ENCODE assay signal across 1 cellular context in the genomic region with DNA sequence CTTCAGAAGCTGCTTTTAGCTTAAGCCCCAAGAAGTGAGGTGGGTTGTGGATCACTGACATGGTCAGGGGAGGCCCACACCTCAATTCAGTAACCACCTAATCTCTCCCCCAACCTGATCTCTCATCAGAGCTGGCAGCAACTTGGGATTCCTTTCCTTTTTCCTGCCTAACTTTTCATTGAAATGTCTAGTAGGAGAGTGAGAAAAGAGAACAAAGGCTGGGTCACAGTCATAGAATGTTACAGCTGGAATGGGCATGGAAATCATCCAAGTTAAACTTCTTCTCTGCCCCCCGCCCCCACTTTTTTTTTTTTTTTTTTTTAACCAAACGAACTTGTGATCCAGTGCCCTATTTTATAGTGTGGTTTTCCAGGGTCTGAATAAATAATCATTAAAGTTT.
TF ChIP-seq lines count a peak whose summit lies in the region.

No MANE protein-coding gene starts in this region.

TF ChIP-seq in WTC11, 78 proteins besides CTCF, POLR2A, EP300 and RAD21 (continued from another document):
- TF ChIP-seq, protein P1, sequence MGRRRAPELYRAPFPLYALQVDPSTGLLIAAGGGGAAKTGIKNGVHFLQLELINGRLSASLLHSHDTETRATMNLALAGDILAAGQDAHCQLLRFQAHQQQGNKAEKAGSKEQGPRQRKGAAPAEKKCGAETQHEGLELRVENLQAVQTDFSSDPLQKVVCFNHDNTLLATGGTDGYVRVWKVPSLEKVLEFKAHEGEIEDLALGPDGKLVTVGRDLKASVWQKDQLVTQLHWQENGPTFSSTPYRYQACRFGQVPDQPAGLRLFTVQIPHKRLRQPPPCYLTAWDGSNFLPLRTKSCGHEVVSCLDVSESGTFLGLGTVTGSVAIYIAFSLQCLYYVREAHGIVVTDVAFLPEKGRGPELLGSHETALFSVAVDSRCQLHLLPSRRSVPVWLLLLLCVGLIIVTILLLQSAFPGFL (CRISPR knock-in tag; IDR thresholded peaks at IDR 0.05; ENCODE audit: borderline replicate concordance) = no peak
- TF ChIP-seq ZNF416 (CRISPR knock-in tag; IDR thresholded peaks at IDR 0.05) (no peak), TEAD1 (CRISPR knock-in tag; IDR thresholded peaks at IDR 0.05) (no peak), NFE2L1 (CRISPR knock-in tag; IDR thresholded peaks at IDR 0.05) (no peak), IRF1 (CRISPR knock-in tag; IDR thresholded peaks at IDR 0.05) (no peak), ZNF121 (CRISPR knock-in tag; IDR thresholded peaks at IDR 0.05) (no peak), CREM (CRISPR knock-in tag; IDR thresholded peaks at IDR 0.05) (no peak), CDX4 (CRISPR knock-in tag; IDR thresholded peaks at IDR 0.05; ENCODE audit: borderline replicate concordance) (no peak), ATF1 (CRISPR knock-in tag; IDR thresholded peaks at IDR 0.05) (no peak), AR (CRISPR knock-in tag; IDR thresholded peaks at IDR 0.05) (no peak), NFYB (CRISPR knock-in tag; conservative IDR thresholded peaks at IDR 0.05; ENCODE audit: low read depth) (no peak), PRRX2 (CRISPR knock-in tag; IDR thresholded peaks at IDR 0.05) (no peak), IRF2 (CRISPR knock-in tag; IDR thresholded peaks at IDR 0.05; ENCODE audit: borderline replicate concordance, low read depth) (no peak), ZNF317 (CRISPR knock-in tag; IDR thresholded peaks at IDR 0.05; ENCODE audit: borderline replicate concordance, low read depth) (no peak), MAX (CRISPR knock-in tag; IDR thresholded peaks at IDR 0.05) (no peak)
TF ChIP-seq in WTC11: peak in this region for 0.
